ENCODE assay signal across 14 cellular contexts in the genomic region with DNA sequence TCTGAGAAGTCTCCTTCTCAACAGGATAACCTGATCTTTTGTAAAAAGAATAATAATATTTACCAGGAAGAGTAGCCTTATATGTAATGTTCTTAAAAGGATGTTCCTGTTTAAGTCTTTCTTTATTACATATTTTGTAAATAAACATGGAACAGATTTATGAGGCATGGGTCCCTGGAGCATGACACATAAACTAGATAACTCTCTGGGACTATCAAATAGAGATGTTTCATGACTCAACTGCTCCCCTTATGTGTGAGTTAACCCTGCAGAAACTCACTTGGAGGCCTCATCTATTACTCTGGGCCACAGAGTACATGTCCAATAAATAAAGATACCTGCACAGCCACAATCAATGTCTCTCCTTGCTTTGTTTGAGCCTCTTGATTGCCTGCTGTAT.
"Had no signal": no experiment of that assay in that cellular context is flagged by ENCODE, and none has a peak within 500 bp of the region (broad histone marks: within the 10 kb centered on the region; RNA-seq: fewer than 3 reads in every experiment).

No MANE protein-coding gene starts in this region.

- H3K4me3 ChIP-seq: left lung, thoracic aorta, upper lobe of right lung had no signal

- H3K9me3 ChIP-seq: left lung, thoracic aorta, upper lobe of right lung had no signal

- ATAC-seq: activated CD4-positive, CD25-positive, alpha-beta regulatory T cell treated with anti-CD3 and anti-CD28 coated beads, Interleukin-2, amount 50 U/mL, for 24 hours; activated CD8-positive, alpha-beta T cell treated with anti-CD3 and anti-CD28 coated beads, Interleukin-2, amount 10 ng/mL, durations not matched to agents 7 days and 5 days; left lung; stimulated activated naive B cell treated with anti-CD40 and anti-IgM and Interleukin-4, amounts not matched to agents 10 μg/mL and 1 μg/mL and 100 μg/mL, for 72 hours; upper lobe of right lung had no signal

- H3K27ac ChIP-seq: brain microvascular endothelial cell, left lung, thoracic aorta, upper lobe of right lung had no signal

- DNase-seq: activated CD4-positive, alpha-beta T cell treated with anti-CD3 and anti-CD28 coated beads, Interleukin-2, amount 10 ng/mL, durations not matched to agents 7 days and 5 days; activated CD8-positive, alpha-beta T cell treated with anti-CD3 and anti-CD28 coated beads, Interleukin-2, amount 10 ng/mL, durations not matched to agents 7 days and 5 days; activated naive CD4-positive, alpha-beta T cell treated with Interleukin-2 at 50 U/mL for 16 hours; activated naive CD8-positive, alpha-beta T cell treated with anti-CD3 and anti-CD28 coated beads, Interleukin-2, amount 10 ng/mL, durations not matched to agents 7 days and 5 days; activated T-cell treated with anti-CD3 and anti-CD28 coated beads, Interleukin-2, amount 50 U/mL, for 24 hours; brain microvascular endothelial cell; central memory CD4-positive, alpha-beta T cell; left lung; retina; stimulated activated naive B cell treated with anti-CD40 and anti-IgM and Interleukin-4, amounts not matched to agents 10 μg/mL and 1 μg/mL and 100 μg/mL, for 72 hours; upper lobe of right lung had no signal

- FAIRE-seq: colon had no signal

- H3K27me3 ChIP-seq: brain microvascular endothelial cell, left lung had no signal

- H3K4me1 ChIP-seq: left lung, upper lobe of right lung had no signal

- H3K36me3 ChIP-seq: brain microvascular endothelial cell, left lung, thoracic aorta, upper lobe of right lung had no signal
